Comparison of ENCODE assay signal across 2 cellular contexts in genomic region chr15:23026218-23026617, GRCh38.
TF ChIP-seq lines count a peak whose summit lies in the region.

No MANE protein-coding gene starts in this region.

TF ChIP-seq in HepG2, 621 proteins besides CTCF, POLR2A, EP300 and RAD21:
- TF ChIP-seq MAFF (IDR thresholded peaks at IDR 0.05; ENCODE audit: low read depth, low read length) (peak; percentile 48; the same call in 1 of the 2 replicates), ETS1 (CRISPR knock-in tag; IDR thresholded peaks at IDR 0.05) (no peak), MAFK (conservative IDR thresholded peaks at IDR 0.05 in 1 of 2, IDR thresholded peaks at IDR 0.05 in 1 of 2; ENCODE audit: low read length in 2 of 2) (peak; percentile 38 to 56), SSRP1 (CRISPR knock-in tag; IDR thresholded peaks at IDR 0.05) (no peak)

TF ChIP-seq in K562, 482 proteins besides CTCF, POLR2A, EP300 and RAD21:
- TF ChIP-seq CREB3 (tag; conservative IDR thresholded peaks at IDR 0.05; ENCODE audit: low read depth) = no peak
- no peak for TF ChIP-seq CREB1 (IDR thresholded peaks at IDR 0.05)
- no peak for TF ChIP-seq CREB1 (CRISPR knock-in tag; IDR thresholded peaks at IDR 0.05)
- TF ChIP-seq ZMIZ1 (IDR thresholded peaks at IDR 0.05; ENCODE audit: low read depth in 2 of 2, low read length in 2 of 2) = no peak
- no peak for TF ChIP-seq BRD4 (IDR thresholded peaks at IDR 0.05)
- no peak for TF ChIP-seq E2F1 (CRISPR knock-in tag; IDR thresholded peaks at IDR 0.05)
- no peak for TF ChIP-seq KDM2B (CRISPR knock-in tag; IDR thresholded peaks at IDR 0.05)
- peak; percentile 37; the same call in 1 of the 2 replicates for TF ChIP-seq C11orf30 (IDR thresholded peaks at IDR 0.05; ENCODE audit: low read depth)
- TF ChIP-seq ZNF316 (IDR thresholded peaks at IDR 0.05) = peak; percentile 36; the same call in 1 of the 2 replicates
- TF ChIP-seq BDP1 (IDR thresholded peaks at IDR 0.05; ENCODE audit: insufficient read depth, insufficient read length) = no peak
